In genomic region chr4:10074076-10074766, GRCh38 we compare ENCODE assay signal across 17 cellular contexts. TPM values are rescaled to one million over a fixed set of nuclear protein-coding genes. Genes with fewer than 3 reads are reported as not detected.
DNase-seq lines count a peak whose midpoint lies in the region; ATAC-seq and TF ChIP-seq lines count a peak whose summit lies in the region.
"Had no signal": no experiment of that assay in that cellular context is flagged by ENCODE, and none has a peak within 500 bp of the region (broad histone marks: within the 10 kb centered on the region; RNA-seq: fewer than 3 reads in every experiment).

No MANE protein-coding gene starts in this region.

- no peaks in the 10 kb centered on the region for H3K9me2 ChIP-seq in GM23248 (ENCODE audit: insufficient read depth)

- H3K4me1 ChIP-seq in CD4-positive, alpha-beta memory T cell (ENCODE audit: insufficient read depth, low read length): no peaks in the 10 kb centered on the region
- no peaks in the 10 kb centered on the region for H3K4me1 ChIP-seq in suprapubic skin
- no peaks in the 10 kb centered on the region for H3K4me1 ChIP-seq in GM23248 (ENCODE audit: insufficient read depth)
- H3K4me1 ChIP-seq: Peyer's patch, transverse colon had no signal

- H3K4me2 ChIP-seq in GM23248 (ENCODE audit: unreplicated experiment): no peak overlapping the region

- no peak for DNase-seq in CD4-positive, alpha-beta memory T cell
- DNase-seq in NCI-H82 (lab: John Stamatoyannopoulos, UW) (peak; percentile 56), suprapubic skin (ENCODE audit: low spot score in 2 of 2) (no peak), GM23248 (no peak)
- no peak for DNase-seq in naive thymus-derived CD8-positive, alpha-beta T cell
- DNase-seq: activated B cell treated with CpG ODN at 0.5 μM for 24 hours, COR-L47, DND-41, gastrocnemius medialis, kidney, NCI-H2029 treated with DMSO at 0.1 percent for 48 hours, transverse colon had no signal

- POLR2A ChIA-PET in CD4-positive, alpha-beta memory T cell (lab: Charles Lee; ENCODE audit: partially characterized antibody): no interaction called here
- POLR2A ChIA-PET in naive thymus-derived CD8-positive, alpha-beta T cell (lab: Charles Lee): no interaction called here

- CTCF ChIA-PET in CD4-positive, alpha-beta memory T cell (lab: Charles Lee; ENCODE audit: partially characterized antibody): no interaction called here

- H3K4me3 Mint-ChIP-seq in CD4-positive, alpha-beta memory T cell: no peak overlapping the region
- H3K4me3 Mint-ChIP-seq in brain: no peak overlapping the region
- H3K4me3 Mint-ChIP-seq in naive thymus-derived CD8-positive, alpha-beta T cell: no peak overlapping the region
- H3K4me3 Mint-ChIP-seq: activated B cell treated with CpG ODN at 0.5 μM for 24 hours; nephron; stimulated activated memory B cell treated with anti-CD40 and anti-IgM and Interleukin-4, amounts not matched to agents 10 μg/mL and 1 μg/mL and 100 μg/mL, for 72 hours had no signal

- no peak overlapping the region for H3K4me3 ChIP-seq in CD4-positive, alpha-beta memory T cell (ENCODE audit: low read length in 2 of 2)
- H3K4me3 ChIP-seq in suprapubic skin (no peak overlapping the region), GM23248 (no peak overlapping the region)
- H3K4me3 ChIP-seq: gastrocnemius medialis, Peyer's patch, transverse colon had no signal

- no peaks in the 10 kb centered on the region for H4K20me1 ChIP-seq in GM23248 (ENCODE audit: insufficient read depth)

- ATAC-seq in naive thymus-derived CD8-positive, alpha-beta T cell: no peak
- no peak for ATAC-seq in HG02852 (IDR thresholded peaks at IDR 0.05; ENCODE audit: unreplicated experiment)
- ATAC-seq: stimulated activated memory B cell treated with anti-CD40 and anti-IgM and Interleukin-4, amounts not matched to agents 10 μg/mL and 1 μg/mL and 100 μg/mL, for 72 hours had no signal

- TF ChIP-seq CTCF in brain (conservative IDR thresholded peaks at IDR 0.05) (no peak), suprapubic skin (IDR thresholded peaks at IDR 0.05) (no peak)

- peaks cover 67% of the 10 kb centered on the region for H3F3A ChIP-seq in GM23248 (ENCODE audit: insufficient read depth)

- no peaks in the 10 kb centered on the region for H3K27me3 ChIP-seq in CD4-positive, alpha-beta memory T cell (ENCODE audit: insufficient read depth, low read length)
- no peaks in the 10 kb centered on the region for H3K27me3 ChIP-seq in suprapubic skin
- no peaks in the 10 kb centered on the region for H3K27me3 ChIP-seq in GM23248 (replicated peaks; ENCODE audit: insufficient read depth)
- H3K27me3 ChIP-seq: gastrocnemius medialis, Peyer's patch, transverse colon had no signal

- no peak for TF ChIP-seq EP300 in suprapubic skin (IDR thresholded peaks at IDR 0.05)

- TF ChIP-seq POLR2A in suprapubic skin (IDR thresholded peaks at IDR 0.05): no peak

- H3K36me3 Mint-ChIP-seq in CD4-positive, alpha-beta memory T cell: peaks cover 42 to 75% of the 10 kb centered on the region in 2 donors
- H3K36me3 Mint-ChIP-seq in brain: peaks cover 48% of the 10 kb centered on the region
- peaks cover 0 to 83% (median 8%) of the 10 kb centered on the region in 3 donors for H3K36me3 Mint-ChIP-seq in naive thymus-derived CD8-positive, alpha-beta T cell

- H3K79me2 ChIP-seq in GM23248 (ENCODE audit: insufficient read depth): peaks cover 31% of the 10 kb centered on the region

- H3K9me3 ChIP-seq in CD4-positive, alpha-beta memory T cell (ENCODE audit: control insufficient read depth in 1 of 2, low read length in 2 of 2): no peaks in the 10 kb centered on the region
- H3K9me3 ChIP-seq in suprapubic skin: no peaks in the 10 kb centered on the region
- no peaks in the 10 kb centered on the region for H3K9me3 ChIP-seq in GM23248 (ENCODE audit: low read depth)
- H3K9me3 ChIP-seq: gastrocnemius medialis, Peyer's patch, transverse colon had no signal

- peaks cover 59% of the 10 kb centered on the region for H3K36me3 ChIP-seq in CD4-positive, alpha-beta memory T cell (ENCODE audit: insufficient read depth, low read length)
- H3K36me3 ChIP-seq in suprapubic skin (peaks cover 67% of the 10 kb centered on the region), GM23248 (ENCODE audit: low read depth) (peaks cover 79% of the 10 kb centered on the region)

- H3K27me3 Mint-ChIP-seq in CD4-positive, alpha-beta memory T cell: no peaks in the 10 kb centered on the region
- H3K27me3 Mint-ChIP-seq in brain: no peaks in the 10 kb centered on the region
- H3K27me3 Mint-ChIP-seq in naive thymus-derived CD8-positive, alpha-beta T cell: no peaks in the 10 kb centered on the region
- H3K27me3 Mint-ChIP-seq: activated B cell treated with CpG ODN at 0.5 μM for 24 hours; stimulated activated memory B cell treated with anti-CD40 and anti-IgM and Interleukin-4, amounts not matched to agents 10 μg/mL and 1 μg/mL and 100 μg/mL, for 72 hours had no signal

- intact Hi-C loops in CD4-positive, alpha-beta memory T cell (cut with micrococcal nuclease): loop anchor here (2.0 kb wide), 1 partner anchor 37 kb away; no protein-coding TSS in a partner anchor

- H2AFZ ChIP-seq in GM23248: no peak overlapping the region

- in situ Hi-C loops in GM23248 (cut with MboI): no loop called here

- H3K9ac ChIP-seq in GM23248: no peak overlapping the region

- H3K4me1 Mint-ChIP-seq in CD4-positive, alpha-beta memory T cell: peaks cover 0 to 4% (median 3%) of the 10 kb centered on the region in 4 donors
- peaks cover 4% of the 10 kb centered on the region for H3K4me1 Mint-ChIP-seq in brain
- peaks cover 2 to 9% (median 7%) of the 10 kb centered on the region in 4 donors for H3K4me1 Mint-ChIP-seq in naive thymus-derived CD8-positive, alpha-beta T cell
- H3K4me1 Mint-ChIP-seq: activated B cell treated with CpG ODN at 0.5 μM for 24 hours, nephron had no signal

- 88% methylated on average over 13 of the region's 13 CpGs for WGBS in suprapubic skin
- WGBS in GM23248 (ENCODE audit: low coverage in 1 of 2, low lambda C conversion rate in 2 of 2, missing lambda C conversion rate in 2 of 2), 2 experiments: 82 to 83% methylated on average over 13 of the region's 13 CpGs

- peak overlapping the region in 6 of 7 donors; percentile 18 to 68 (median 44) for H3K27ac Mint-ChIP-seq in CD4-positive, alpha-beta memory T cell
- H3K27ac Mint-ChIP-seq in brain: peak overlapping the region in 3 of 5 experiments; percentile 41 to 69 (median 56)
- peak overlapping the region in 8 of 10 donors; percentile 4 to 74 (median 54) for H3K27ac Mint-ChIP-seq in naive thymus-derived CD8-positive, alpha-beta T cell
- H3K27ac Mint-ChIP-seq: activated B cell treated with CpG ODN at 0.5 μM for 24 hours; nephron; stimulated activated memory B cell treated with anti-CD40 and anti-IgM and Interleukin-4, amounts not matched to agents 10 μg/mL and 1 μg/mL and 100 μg/mL, for 72 hours had no signal

- no peaks in the 10 kb centered on the region for H3K9me3 Mint-ChIP-seq in CD4-positive, alpha-beta memory T cell
- no peaks in the 10 kb centered on the region for H3K9me3 Mint-ChIP-seq in brain
- no peaks in the 10 kb centered on the region for H3K9me3 Mint-ChIP-seq in naive thymus-derived CD8-positive, alpha-beta T cell
- H3K9me3 Mint-ChIP-seq: activated B cell treated with CpG ODN at 0.5 μM for 24 hours; nephron; stimulated activated memory B cell treated with anti-CD40 and anti-IgM and Interleukin-4, amounts not matched to agents 10 μg/mL and 1 μg/mL and 100 μg/mL, for 72 hours had no signal

- H3K27ac ChIP-seq in CD4-positive, alpha-beta memory T cell (ENCODE audit: low read depth, low read length): no peak overlapping the region
- no peak overlapping the region for H3K27ac ChIP-seq in suprapubic skin
- no peak overlapping the region for H3K27ac ChIP-seq in GM23248
- H3K27ac ChIP-seq: gastrocnemius medialis, Peyer's patch, transverse colon had no signal

RNA-seq across cellular contexts. Expression of gene WDR1, which starts 42.4 kb away (rescaled TPM):
- total RNA-seq in CD4-positive, alpha-beta memory T cell: 100 to 1,000 TPM; 295 to 298 TPM
- 100 to 1,000 TPM; 337 to 348 TPM for polyA plus RNA-seq in CD4-positive, alpha-beta memory T cell
- polyA plus RNA-seq in brain (ENCODE audit: insufficient read depth, low read depth, low replicate concordance) (207 TPM), GM23248 (2016; fragmentation: Nextera tagmentation; extraction: Ambion mirVana) (413 and 419 TPM in 2 replicates)
- 100 to 1,000 TPM; 295 to 300 TPM for total RNA-seq in naive thymus-derived CD8-positive, alpha-beta T cell
- 100 to 1,000 TPM; 304 to 378 (median 322) TPM for polyA plus RNA-seq in naive thymus-derived CD8-positive, alpha-beta T cell
- 100 to 1,000 TPM; 113 to 126 (median 117) TPM for total RNA-seq in suprapubic skin
- total RNA-seq in GM23248 (2014; rRNA removed; shearing (Covaris generic)): 471 and 487 TPM in 2 replicates

RNA-seq across cellular contexts. Expression of gene SLC2A9, which starts 52.9 kb away (rescaled TPM):
- total RNA-seq in CD4-positive, alpha-beta memory T cell: 1 to 10 TPM; 2.0 to 2.4 TPM
- 1 to 10 TPM in 1 of 2 donors, under 1 TPM in 1; 0.43 to 1.4 TPM for polyA plus RNA-seq in CD4-positive, alpha-beta memory T cell
- polyA plus RNA-seq in brain (ENCODE audit: insufficient read depth, low read depth, low replicate concordance): 5.2 TPM
- total RNA-seq in naive thymus-derived CD8-positive, alpha-beta T cell: 1 to 10 TPM; 3.0 to 3.4 TPM
- under 1 TPM in 2 of 3 donors, not detected in 1; 0.37 to 0.92 TPM for polyA plus RNA-seq in naive thymus-derived CD8-positive, alpha-beta T cell
- total RNA-seq in suprapubic skin: 1 to 10 TPM; 3.5 to 9.2 (median 8.1) TPM
- 0.25 and 2.8 TPM in 2 replicates for total RNA-seq in GM23248 (2014; rRNA removed; shearing (Covaris generic))
- polyA plus RNA-seq in GM23248 (2016; fragmentation: Nextera tagmentation; extraction: Ambion mirVana): 3.5 and 3.8 TPM in 2 replicates
